ENCODE assay signal across 8 cellular contexts in genomic region chr11:83193315-83194283, GRCh38. TPM values are rescaled to one million over a fixed set of nuclear protein-coding genes. Genes with fewer than 3 reads are reported as not detected.
DNase-seq lines count a peak whose midpoint lies in the region; ATAC-seq and TF ChIP-seq lines count a peak whose summit lies in the region.

Gene ANKRD42 (plus strand): TSS chr11:83193712. CDS start chr11:83194671, 959 bp downstream.

- H3K4me1 ChIP-seq in IMR-90 (ENCODE audit: control insufficient read depth, insufficient read depth, low read length) (peaks cover 4% of the 10 kb centered on the region; the same call in 1 of the 2 replicates), esophagus (ENCODE audit: control insufficient read depth in 2 of 2, insufficient read depth in 2 of 2, low read length in 1 of 2) (no peaks in the 10 kb centered on the region), mucosa of stomach (ENCODE audit: control insufficient read depth, insufficient read depth, low read length) (peaks cover 25% of the 10 kb centered on the region)

- H3K4ac ChIP-seq in IMR-90 (ENCODE audit: low read depth, low read length): peak within 1 kb of the TSS; percentile 97

- peak within 1 kb of the TSS; percentile 83 for H2AK5ac ChIP-seq in IMR-90 (ENCODE audit: low read depth, low read length)

- ATAC-seq in GM21528 (IDR thresholded peaks at IDR 0.05; ENCODE audit: low FRiP score, unreplicated experiment): peak; percentile 96
- peak; percentile 81 for ATAC-seq in IMR-90 (ENCODE audit: low read depth)

- H4K20me1 ChIP-seq in IMR-90 (ENCODE audit: insufficient read depth, low read length): 0 out of 2 replicates have a peak, but pooled peaks cover 4% of the 10 kb centered on the region

- intact Hi-C loops in IMR-90 (cut with micrococcal nuclease): loop anchor here (1.0 to 5.0 kb wide), 3 partner anchors 122 to 629 kb away; partner anchors contain the start of genes DDIAS, PRCP and RAB30

- TF ChIP-seq RAD21 in IMR-90 (IDR thresholded peaks at IDR 0.05; ENCODE audit: low read length): peak; percentile 9; the same call in 1 of the 2 replicates

- peak within 1 kb of the TSS; percentile 90 for H3K56ac ChIP-seq in IMR-90 (ENCODE audit: extremely low read depth, insufficient read depth, low read length)

- H4K5ac ChIP-seq in IMR-90 (ENCODE audit: low read depth, low read length): peak within 1 kb of the TSS; percentile 88

- peak within 1 kb of the TSS; percentile 67 for H2BK120ac ChIP-seq in IMR-90 (ENCODE audit: low read depth, low read length)

- H3K79me1 ChIP-seq in IMR-90 (ENCODE audit: low read depth in 1 of 2, low read length in 2 of 2): peaks cover 19 to 37% of the 10 kb centered on the region in 2 experiments

- peak within 1 kb of the TSS; percentile 85 for H3K4me3 ChIP-seq in IMR-90 (ENCODE audit: insufficient read depth, low read depth, low read length)
- H3K4me3 ChIP-seq in esophagus (ENCODE audit: low read depth in 1 of 2, low read length in 2 of 2): peak within 1 kb of the TSS; percentile 82 to 98
- H3K4me3 ChIP-seq in mucosa of stomach (ENCODE audit: low read length): peak within 1 kb of the TSS; percentile 86

- 0 out of 2 replicates have a peak, but pooled peaks cover 3% of the 10 kb centered on the region for H3K9me1 ChIP-seq in IMR-90 (ENCODE audit: insufficient read depth, low read length)

- H3K23ac ChIP-seq in IMR-90 (ENCODE audit: low read depth, low read length): peak within 1 kb of the TSS; percentile 96

- peak within 1 kb of the TSS; percentile 94 for H2AK9ac ChIP-seq in IMR-90 (replicated peaks; ENCODE audit: low read depth, low read length, poor library complexity)

- H4K91ac ChIP-seq in IMR-90 (ENCODE audit: insufficient read depth, low read depth, low read length): peak within 1 kb of the TSS; percentile 91

- CTCF ChIA-PET in IMR-90 (lab: Yijun Ruan, JAX): interaction anchor here (1.0 kb wide), 1 partner anchor 22 kb away, joined by 3 read pairs; no protein-coding TSS in a partner anchor

- H3K27ac ChIP-seq in IMR-90 (ENCODE audit: insufficient read depth, low read length) (peak within 1 kb of the TSS; percentile 99), esophagus (ENCODE audit: low read depth in 2 of 2, low read length in 1 of 2) (peak within 1 kb of the TSS; percentile 90 to 98)

- H2BK15ac ChIP-seq in IMR-90 (ENCODE audit: low read depth, low read length): peak within 1 kb of the TSS; percentile 41; the same call in 2 of the 3 replicates

- peak within 1 kb of the TSS; percentile 45; the same call in 1 of the 2 replicates for H2BK20ac ChIP-seq in IMR-90 (ENCODE audit: low read depth, low read length)

- in situ Hi-C loops in IMR-90 (cut with MboI; ENCODE audit: low sequenced_read_pairs): no loop called here

- H3K14ac ChIP-seq in IMR-90 (replicated peaks; ENCODE audit: low read depth, low read length): peak within 1 kb of the TSS; percentile 97

- peak; percentile 74 for DNase-seq in DMS 273 treated with DMSO at 0.1 percent for 48 hours (lab: John Stamatoyannopoulos, UW)
- peak; percentile 96 for DNase-seq in IMR-90
- DNase-seq in OCI-M1 (lab: John Stamatoyannopoulos, UW): peak; percentile 99
- peak; percentile 82 for DNase-seq in activated T-cell treated with anti-CD3 and anti-CD28 coated beads, Interleukin-2, amount 50 U/mL, for 1 hour
- DNase-seq in stimulated activated CD8-positive, alpha-beta memory T cell treated with anti-CD3 and anti-CD28 coated beads, Interleukin-7, amount 100 ng/mL, for 1 hour (ENCODE audit: low read depth in 2 of 2): peak; percentile 67 to 71

- peak; percentile 86 for TF ChIP-seq POLR2A in IMR-90 (IDR thresholded peaks at IDR 0.05; ENCODE audit: low read depth, low read length)

- peaks cover 9% of the 10 kb centered on the region for H3K36me3 ChIP-seq in IMR-90 (ENCODE audit: control insufficient read depth, insufficient read depth, low read length)
- peaks cover 0 to 2% of the 10 kb centered on the region in 2 donors for H3K36me3 ChIP-seq in esophagus (ENCODE audit: control insufficient read depth in 2 of 2, insufficient read depth in 2 of 2, low read length in 1 of 2)
- H3K36me3 ChIP-seq in mucosa of stomach (ENCODE audit: control insufficient read depth, insufficient read depth, low read length): no peaks in the 10 kb centered on the region

- BruUV-seq in IMR-90 (replicated peaks; lab: Mats Ljungman, UMichigan): TSS peak; percentile 79

- no peaks in the 10 kb centered on the region for H3K27me3 ChIP-seq in IMR-90 (ENCODE audit: control insufficient read depth, insufficient read depth, low read length)
- no peaks in the 10 kb centered on the region for H3K27me3 ChIP-seq in esophagus (ENCODE audit: control insufficient read depth in 1 of 2, insufficient read depth in 2 of 2, low read length in 2 of 2)
- H3K27me3 ChIP-seq in mucosa of stomach (ENCODE audit: control insufficient read depth, insufficient read depth, low read length): no peaks in the 10 kb centered on the region

- peak within 1 kb of the TSS; percentile 96 for H2BK5ac ChIP-seq in IMR-90 (ENCODE audit: low read depth, low read length, poor library complexity, severe bottlenecking)

- peak within 1 kb of the TSS; percentile 73 for H3K18ac ChIP-seq in IMR-90 (ENCODE audit: low read depth, low read length)

- 0% methylated on average over 32 of the region's 67 CpGs; no CpG with 5 or more reads in 1 of the 2 experiments for WGBS in IMR-90 (ENCODE audit: extremely low coverage in 2 of 2, insufficient read length in 1 of 2), 2 experiments
- WGBS in esophagus, 2 donors: 0% methylated on average over 67 of the region's 67 CpGs

- H3K9me3 ChIP-seq in IMR-90 (ENCODE audit: control insufficient read depth, insufficient read depth, low read length): no peaks in the 10 kb centered on the region
- no peaks in the 10 kb centered on the region for H3K9me3 ChIP-seq in esophagus (ENCODE audit: control insufficient read depth in 2 of 2, insufficient read depth in 1 of 2, low read depth in 1 of 2, low read length in 1 of 2)
- no peaks in the 10 kb centered on the region for H3K9me3 ChIP-seq in mucosa of stomach (ENCODE audit: control insufficient read depth, low read length)

- peak within 1 kb of the TSS; percentile 98 for H2AFZ ChIP-seq in IMR-90 (replicated peaks; ENCODE audit: low read length, poor library complexity)

- H3K9ac ChIP-seq in IMR-90 (ENCODE audit: low read depth, low read length) (peak within 1 kb of the TSS; percentile 100), mucosa of stomach (ENCODE audit: low read length) (peak within 1 kb of the TSS; percentile 92)

- no peak for TF ChIP-seq CTCF in IMR-90 (conservative IDR thresholded peaks at IDR 0.05; ENCODE audit: low read depth, low read length)

- H4K8ac ChIP-seq in IMR-90 (ENCODE audit: low read depth in 2 of 2, low read length in 2 of 2): peak within 1 kb of the TSS; percentile 88 to 98

- H3K4me2 ChIP-seq in IMR-90 (ENCODE audit: low read depth, low read length): peak within 1 kb of the TSS; percentile 98

- POLR2A ChIA-PET in IMR-90 (lab: Charles Lee; ENCODE audit: unreplicated experiment): no interaction called here

- dilution Hi-C loops in IMR-90 (cut with HindIII; ENCODE audit: low sequenced_read_pairs, unreplicated experiment): no loop called here

TF ChIP-seq in IMR-90, 13 proteins besides CTCF, POLR2A, EP300 and RAD21:
- TF ChIP-seq BHLHE40 (IDR thresholded peaks at IDR 0.05; ENCODE audit: low read depth, low read length) (no peak), MXI1 (IDR thresholded peaks at IDR 0.05; ENCODE audit: borderline replicate concordance, low read depth, low read length) (peak; percentile 92), SMC3 (IDR thresholded peaks at IDR 0.05; ENCODE audit: low read depth, low read length) (no peak), RCOR1 (IDR thresholded peaks at IDR 0.05; ENCODE audit: insufficient replicate concordance, low read length) (no peak), CHD1 (IDR thresholded peaks at IDR 0.05; ENCODE audit: low read depth, low read length) (0 out of 2 replicates have a peak, but pooled peaks have one; percentile 73)

RNA-seq across cellular contexts. Expression of gene ANKRD42, which starts in this region (rescaled TPM):
- total RNA-seq in IMR-90 (2012; rRNA removed): 5.6 and 6.9 TPM in 2 replicates
- polyA plus RNA-seq in IMR-90 (2012; rRNA removed) (4.2 and 5.2 TPM in 2 replicates), esophagus (1 to 10 TPM; 2.2 to 3.1 TPM)
- polyA plus RNA-seq in IMR-90 (2012; cell fraction: cytosol; rRNA removed): 2.9 and 3.5 TPM in 2 replicates
- polyA plus RNA-seq in IMR-90 (2012; cell fraction: nucleus; rRNA removed; ENCODE audit: low replicate concordance): 3.1 and 7.1 TPM in 2 replicates

Comparison
In these comparisons a context has a peak if more than half of its experiments do, and no peak if none do; other contexts are left out.
1. Peak in every context shown above with its lines: DNase-seq, ATAC-seq, H3K4me3 ChIP-seq and H3K27ac ChIP-seq.